Comparison of ENCODE assay signal across 1 cellular context in the genomic region with DNA sequence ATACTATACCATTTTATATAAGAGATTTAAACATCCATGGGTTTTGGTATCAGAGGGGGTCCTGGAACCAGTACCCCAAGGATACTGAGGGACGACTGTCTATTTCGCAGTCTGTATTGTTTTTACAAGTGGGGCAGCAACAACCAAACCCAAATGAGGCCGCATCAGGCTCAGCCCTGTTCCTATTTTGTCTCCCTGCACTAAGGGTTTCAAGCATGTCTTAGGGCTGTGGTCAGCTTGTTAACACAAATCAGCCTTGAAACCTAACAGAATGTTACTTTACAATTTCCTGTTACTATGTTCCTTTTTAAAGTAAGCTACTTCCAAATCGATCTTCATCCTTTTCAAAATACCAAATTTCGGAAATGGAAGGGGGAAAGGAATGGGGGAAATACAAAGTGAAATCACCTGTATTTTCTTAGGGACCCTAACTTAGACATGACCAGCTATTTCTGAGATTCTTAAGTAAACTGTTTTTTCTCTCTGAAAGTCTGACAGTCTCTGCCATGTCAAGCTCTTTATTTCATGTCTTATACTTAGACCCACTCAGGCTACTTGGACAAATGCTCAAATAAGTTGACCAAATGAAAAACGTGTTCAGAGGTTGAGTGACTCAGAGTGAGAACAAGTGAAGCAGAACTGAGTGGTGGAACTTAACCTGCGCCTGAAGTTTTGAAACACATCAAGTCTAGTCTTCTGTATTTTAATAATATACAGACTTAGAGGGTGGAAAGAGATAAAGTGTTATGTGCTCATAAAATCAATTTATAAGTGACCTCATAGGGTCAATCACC.
TF ChIP-seq lines count a peak whose summit lies in the region.

No MANE protein-coding gene starts in this region.

TF ChIP-seq in GM12878, 131 proteins besides CTCF, POLR2A, EP300 and RAD21 (continued from another document):
- TF ChIP-seq, protein P1, sequence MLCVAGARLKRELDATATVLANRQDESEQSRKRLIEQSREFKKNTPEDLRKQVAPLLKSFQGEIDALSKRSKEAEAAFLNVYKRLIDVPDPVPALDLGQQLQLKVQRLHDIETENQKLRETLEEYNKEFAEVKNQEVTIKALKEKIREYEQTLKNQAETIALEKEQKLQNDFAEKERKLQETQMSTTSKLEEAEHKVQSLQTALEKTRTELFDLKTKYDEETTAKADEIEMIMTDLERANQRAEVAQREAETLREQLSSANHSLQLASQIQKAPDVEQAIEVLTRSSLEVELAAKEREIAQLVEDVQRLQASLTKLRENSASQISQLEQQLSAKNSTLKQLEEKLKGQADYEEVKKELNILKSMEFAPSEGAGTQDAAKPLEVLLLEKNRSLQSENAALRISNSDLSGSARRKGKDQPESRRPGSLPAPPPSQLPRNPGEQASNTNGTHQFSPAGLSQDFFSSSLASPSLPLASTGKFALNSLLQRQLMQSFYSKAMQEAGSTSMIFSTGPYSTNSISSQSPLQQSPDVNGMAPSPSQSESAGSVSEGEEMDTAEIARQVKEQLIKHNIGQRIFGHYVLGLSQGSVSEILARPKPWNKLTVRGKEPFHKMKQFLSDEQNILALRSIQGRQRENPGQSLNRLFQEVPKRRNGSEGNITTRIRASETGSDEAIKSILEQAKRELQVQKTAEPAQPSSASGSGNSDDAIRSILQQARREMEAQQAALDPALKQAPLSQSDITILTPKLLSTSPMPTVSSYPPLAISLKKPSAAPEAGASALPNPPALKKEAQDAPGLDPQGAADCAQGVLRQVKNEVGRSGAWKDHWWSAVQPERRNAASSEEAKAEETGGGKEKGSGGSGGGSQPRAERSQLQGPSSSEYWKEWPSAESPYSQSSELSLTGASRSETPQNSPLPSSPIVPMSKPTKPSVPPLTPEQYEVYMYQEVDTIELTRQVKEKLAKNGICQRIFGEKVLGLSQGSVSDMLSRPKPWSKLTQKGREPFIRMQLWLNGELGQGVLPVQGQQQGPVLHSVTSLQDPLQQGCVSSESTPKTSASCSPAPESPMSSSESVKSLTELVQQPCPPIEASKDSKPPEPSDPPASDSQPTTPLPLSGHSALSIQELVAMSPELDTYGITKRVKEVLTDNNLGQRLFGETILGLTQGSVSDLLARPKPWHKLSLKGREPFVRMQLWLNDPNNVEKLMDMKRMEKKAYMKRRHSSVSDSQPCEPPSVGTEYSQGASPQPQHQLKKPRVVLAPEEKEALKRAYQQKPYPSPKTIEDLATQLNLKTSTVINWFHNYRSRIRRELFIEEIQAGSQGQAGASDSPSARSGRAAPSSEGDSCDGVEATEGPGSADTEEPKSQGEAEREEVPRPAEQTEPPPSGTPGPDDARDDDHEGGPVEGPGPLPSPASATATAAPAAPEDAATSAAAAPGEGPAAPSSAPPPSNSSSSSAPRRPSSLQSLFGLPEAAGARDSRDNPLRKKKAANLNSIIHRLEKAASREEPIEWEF (IDR thresholded peaks at IDR 0.05; ENCODE audit: insufficient replicate concordance, low read depth, low read length), result no peak
- no peak for TF ChIP-seq EZH2 (IDR thresholded peaks at IDR 0.05; ENCODE audit: borderline replicate concordance, control insufficient read depth, low read depth, low read length)
- TF ChIP-seq ZNF217 (IDR thresholded peaks at IDR 0.05), result peak; percentile 93
- no peak for TF ChIP-seq ESRRA (IDR thresholded peaks at IDR 0.05; ENCODE audit: low read length)
- TF ChIP-seq NFIC (IDR thresholded peaks at IDR 0.05; ENCODE audit: low read depth, low read length), result peak; percentile 82
- no peak for TF ChIP-seq SIX5 (IDR thresholded peaks at IDR 0.05; ENCODE audit: low read depth, low read length, severe bottlenecking)
- 0 out of 2 replicates have a peak, but pooled peaks have one; percentile 33 for TF ChIP-seq MEF2A (IDR thresholded peaks at IDR 0.05; ENCODE audit: insufficient read depth, low read depth, low read length)
- peak in 1 of 2 experiments; percentile 84; a peak in 1 of 4 replicates for TF ChIP-seq ETV6 (conservative IDR thresholded peaks at IDR 0.05 in 1 of 2, IDR thresholded peaks at IDR 0.05 in 1 of 2; ENCODE audit: borderline replicate concordance in 1 of 2, low read depth in 1 of 2)
- TF ChIP-seq IRF4 (IDR thresholded peaks at IDR 0.05; ENCODE audit: low read depth, low read length), result peak; percentile 92
- TF ChIP-seq KDM1A (IDR thresholded peaks at IDR 0.05; ENCODE audit: borderline replicate concordance), result no peak
- peak; percentile 47 to 53; a peak in 1 of 4 replicates for TF ChIP-seq IKZF2 (IDR thresholded peaks at IDR 0.05)
- TF ChIP-seq, protein P2, sequence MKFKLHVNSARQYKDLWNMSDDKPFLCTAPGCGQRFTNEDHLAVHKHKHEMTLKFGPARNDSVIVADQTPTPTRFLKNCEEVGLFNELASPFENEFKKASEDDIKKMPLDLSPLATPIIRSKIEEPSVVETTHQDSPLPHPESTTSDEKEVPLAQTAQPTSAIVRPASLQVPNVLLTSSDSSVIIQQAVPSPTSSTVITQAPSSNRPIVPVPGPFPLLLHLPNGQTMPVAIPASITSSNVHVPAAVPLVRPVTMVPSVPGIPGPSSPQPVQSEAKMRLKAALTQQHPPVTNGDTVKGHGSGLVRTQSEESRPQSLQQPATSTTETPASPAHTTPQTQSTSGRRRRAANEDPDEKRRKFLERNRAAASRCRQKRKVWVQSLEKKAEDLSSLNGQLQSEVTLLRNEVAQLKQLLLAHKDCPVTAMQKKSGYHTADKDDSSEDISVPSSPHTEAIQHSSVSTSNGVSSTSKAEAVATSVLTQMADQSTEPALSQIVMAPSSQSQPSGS (IDR thresholded peaks at IDR 0.05; ENCODE audit: low read length), result peak; percentile 67
- TF ChIP-seq, protein P3, sequence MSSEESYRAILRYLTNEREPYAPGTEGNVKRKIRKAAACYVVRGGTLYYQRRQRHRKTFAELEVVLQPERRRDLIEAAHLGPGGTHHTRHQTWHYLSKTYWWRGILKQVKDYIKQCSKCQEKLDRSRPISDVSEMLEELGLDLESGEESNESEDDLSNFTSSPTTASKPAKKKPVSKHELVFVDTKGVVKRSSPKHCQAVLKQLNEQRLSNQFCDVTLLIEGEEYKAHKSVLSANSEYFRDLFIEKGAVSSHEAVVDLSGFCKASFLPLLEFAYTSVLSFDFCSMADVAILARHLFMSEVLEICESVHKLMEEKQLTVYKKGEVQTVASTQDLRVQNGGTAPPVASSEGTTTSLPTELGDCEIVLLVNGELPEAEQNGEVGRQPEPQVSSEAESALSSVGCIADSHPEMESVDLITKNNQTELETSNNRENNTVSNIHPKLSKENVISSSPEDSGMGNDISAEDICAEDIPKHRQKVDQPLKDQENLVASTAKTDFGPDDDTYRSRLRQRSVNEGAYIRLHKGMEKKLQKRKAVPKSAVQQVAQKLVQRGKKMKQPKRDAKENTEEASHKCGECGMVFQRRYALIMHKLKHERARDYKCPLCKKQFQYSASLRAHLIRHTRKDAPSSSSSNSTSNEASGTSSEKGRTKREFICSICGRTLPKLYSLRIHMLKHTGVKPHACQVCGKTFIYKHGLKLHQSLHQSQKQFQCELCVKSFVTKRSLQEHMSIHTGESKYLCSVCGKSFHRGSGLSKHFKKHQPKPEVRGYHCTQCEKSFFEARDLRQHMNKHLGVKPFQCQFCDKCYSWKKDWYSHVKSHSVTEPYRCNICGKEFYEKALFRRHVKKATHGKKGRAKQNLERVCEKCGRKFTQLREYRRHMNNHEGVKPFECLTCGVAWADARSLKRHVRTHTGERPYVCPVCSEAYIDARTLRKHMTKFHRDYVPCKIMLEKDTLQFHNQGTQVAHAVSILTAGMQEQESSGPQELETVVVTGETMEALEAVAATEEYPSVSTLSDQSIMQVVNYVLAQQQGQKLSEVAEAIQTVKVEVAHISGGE (CRISPR knock-in tag; IDR thresholded peaks at IDR 0.05), result no peak
- peak; percentile 70 for TF ChIP-seq NR2F1 (conservative IDR thresholded peaks at IDR 0.05)
- TF ChIP-seq YY1 (IDR thresholded peaks at IDR 0.05; ENCODE audit: low read depth, low read length), result no peak
- no peak for TF ChIP-seq NR2C1 (IDR thresholded peaks at IDR 0.05)
- TF ChIP-seq POU2F2 (IDR thresholded peaks at IDR 0.05; ENCODE audit: borderline replicate concordance, low read depth, low read length), result peak; percentile 61; the same call in 1 of the 3 replicates
- no peak for TF ChIP-seq HDAC6 (IDR thresholded peaks at IDR 0.05; ENCODE audit: unreplicated experiment)
- TF ChIP-seq JUND (IDR thresholded peaks at IDR 0.05; ENCODE audit: low read depth, low read length), result peak; percentile 89; the same call in 1 of the 2 replicates
- peak; percentile 76; the same call in 1 of the 2 replicates for TF ChIP-seq FOXM1 (IDR thresholded peaks at IDR 0.05; ENCODE audit: low read depth, low read length)
- TF ChIP-seq BHLHE40 (IDR thresholded peaks at IDR 0.05; ENCODE audit: borderline replicate concordance in 1 of 2, low read depth in 2 of 2, low read length in 1 of 2), result peak; percentile 96 to 98
- TF ChIP-seq MTA3 (IDR thresholded peaks at IDR 0.05; ENCODE audit: borderline replicate concordance, low read length), result peak; percentile 63; the same call in 1 of the 2 replicates
TF ChIP-seq in GM12878: peak in this region for 38.
